1 cellular context compared by ENCODE assay signal in the genomic region with DNA sequence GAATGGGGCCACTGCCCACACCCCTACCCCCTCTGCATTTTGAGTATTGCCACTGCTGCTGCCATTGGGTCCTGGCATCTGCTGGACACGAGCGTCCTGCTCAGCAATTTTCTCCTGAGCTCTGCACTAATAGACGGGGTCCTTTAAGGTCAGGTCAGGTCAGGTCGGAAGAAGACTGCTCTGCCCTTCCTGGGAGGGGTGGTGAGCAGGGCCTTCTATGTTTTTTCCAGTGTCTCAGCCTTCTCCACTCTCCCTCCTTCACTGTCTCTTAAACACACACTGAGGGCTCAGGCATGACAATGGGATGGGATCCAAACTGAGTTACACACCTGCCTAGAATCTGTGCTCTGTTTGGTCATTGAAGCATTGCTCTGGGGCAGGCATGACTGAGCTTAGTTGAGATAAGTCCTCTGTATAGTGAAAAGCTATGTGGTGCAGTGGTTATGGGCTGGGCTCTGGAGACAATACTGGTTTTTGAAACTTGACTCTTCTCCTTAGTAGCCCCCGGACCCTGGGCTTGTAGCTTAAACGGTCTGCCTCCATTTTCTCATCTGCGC.
TF ChIP-seq lines count a peak whose summit lies in the region.

No MANE protein-coding gene starts in this region.

TF ChIP-seq in H1, 55 proteins besides CTCF, POLR2A, EP300 and RAD21:
- TF ChIP-seq TAF7 (optimal IDR thresholded peaks at IDR 0.05; ENCODE audit: borderline replicate concordance, low read depth, low read length) (no peak), SP4 (IDR thresholded peaks at IDR 0.05; ENCODE audit: low read length) (no peak), POLR2AphosphoS5 (IDR thresholded peaks at IDR 0.05; ENCODE audit: low read depth, low read length) (no peak), RBBP5 (IDR thresholded peaks at IDR 0.05; ENCODE audit: borderline replicate concordance, low read depth, low read length) (no peak), RXRA (IDR thresholded peaks at IDR 0.05; ENCODE audit: insufficient read depth, low read depth, low read length) (no peak), NANOG (IDR thresholded peaks at IDR 0.05; ENCODE audit: insufficient read depth, low read depth, low read length, poor library complexity, severe bottlenecking) (no peak), MAFK (IDR thresholded peaks at IDR 0.05; ENCODE audit: low read depth, low read length) (no peak), KDM5A (IDR thresholded peaks at IDR 0.05; ENCODE audit: low read length) (no peak), EGR1 (IDR thresholded peaks at IDR 0.05; ENCODE audit: borderline replicate concordance, low read depth, low read length) (no peak), TEAD4 (IDR thresholded peaks at IDR 0.05; ENCODE audit: low read depth, low read length) (no peak), HDAC6 (IDR thresholded peaks at IDR 0.05; ENCODE audit: low read depth, low read length) (no peak), ASH2L (IDR thresholded peaks at IDR 0.05; ENCODE audit: low read length) (no peak), SAP30 (IDR thresholded peaks at IDR 0.05; ENCODE audit: insufficient read depth, insufficient replicate concordance, low read length) (no peak), TBP (IDR thresholded peaks at IDR 0.05; ENCODE audit: low read depth, low read length) (no peak), RNF2 (IDR thresholded peaks at IDR 0.05; ENCODE audit: borderline replicate concordance, low read depth, low read length, missing control alignments, poor library complexity, severe bottlenecking) (no peak)
- TF ChIP-seq, protein P1, sequence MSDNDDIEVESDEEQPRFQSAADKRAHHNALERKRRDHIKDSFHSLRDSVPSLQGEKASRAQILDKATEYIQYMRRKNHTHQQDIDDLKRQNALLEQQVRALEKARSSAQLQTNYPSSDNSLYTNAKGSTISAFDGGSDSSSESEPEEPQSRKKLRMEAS (IDR thresholded peaks at IDR 0.05): no peak
- TF ChIP-seq, protein P2, sequence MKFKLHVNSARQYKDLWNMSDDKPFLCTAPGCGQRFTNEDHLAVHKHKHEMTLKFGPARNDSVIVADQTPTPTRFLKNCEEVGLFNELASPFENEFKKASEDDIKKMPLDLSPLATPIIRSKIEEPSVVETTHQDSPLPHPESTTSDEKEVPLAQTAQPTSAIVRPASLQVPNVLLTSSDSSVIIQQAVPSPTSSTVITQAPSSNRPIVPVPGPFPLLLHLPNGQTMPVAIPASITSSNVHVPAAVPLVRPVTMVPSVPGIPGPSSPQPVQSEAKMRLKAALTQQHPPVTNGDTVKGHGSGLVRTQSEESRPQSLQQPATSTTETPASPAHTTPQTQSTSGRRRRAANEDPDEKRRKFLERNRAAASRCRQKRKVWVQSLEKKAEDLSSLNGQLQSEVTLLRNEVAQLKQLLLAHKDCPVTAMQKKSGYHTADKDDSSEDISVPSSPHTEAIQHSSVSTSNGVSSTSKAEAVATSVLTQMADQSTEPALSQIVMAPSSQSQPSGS (IDR thresholded peaks at IDR 0.05; ENCODE audit: low read length): no peak
